34 cellular contexts compared by ENCODE assay signal in genomic region chr12:13120431-13120830, GRCh38. TPM values are rescaled to one million over a fixed set of nuclear protein-coding genes. Genes with fewer than 3 reads are reported as not detected.
"Had no signal": no experiment of that assay in that cellular context is flagged by ENCODE, and none has a peak within 500 bp of the region (broad histone marks: within the 10 kb centered on the region; RNA-seq: fewer than 3 reads in every experiment).

No MANE protein-coding gene starts in this region.

- H3K27me3 Mint-ChIP-seq: activated CD4-positive, alpha-beta T cell treated with anti-CD3 and anti-CD28 coated beads for 36 hours; activated T-cell treated with anti-CD3 and anti-CD28 coated beads, Interleukin-2, amount 50 U/mL, for 24 hours had no signal

- DNase-seq: activated CD4-positive, alpha-beta memory T cell treated with anti-CD3 and anti-CD28 coated beads for 36 hours; activated CD4-positive, alpha-beta T cell treated with anti-CD3 and anti-CD28 coated beads for 36 hours; activated CD4-positive, alpha-beta T cell treated with anti-CD3 and anti-CD28 coated beads, Interleukin-2, amount 10 ng/mL, durations not matched to agents 24 days and 14 days; activated CD4-positive, CD25-positive, alpha-beta regulatory T cell; activated CD4-positive, CD25-positive, alpha-beta regulatory T cell treated with anti-CD3 and anti-CD28 coated beads, Interleukin-2, amount 50 U/mL, for 72 hours; activated CD8-positive, alpha-beta memory T cell treated with anti-CD3 and anti-CD28 coated beads, Interleukin-2, amount 50 U/mL, for 48 hours; activated CD8-positive, alpha-beta T cell treated with anti-CD3 and anti-CD28 coated beads, Interleukin-2, amount 10 ng/mL, durations not matched to agents 7 days and 5 days; activated gamma-delta T cell; activated naive CD4-positive, alpha-beta T cell; activated naive CD4-positive, alpha-beta T cell treated with anti-CD3 and anti-CD28 coated beads, Interleukin-2, amount 10 ng/mL, durations not matched to agents 7 days and 5 days; activated naive CD8-positive, alpha-beta T cell treated with anti-CD3 and anti-CD28 coated beads, Interleukin-2, amount 10 ng/mL, durations not matched to agents 7 days and 5 days; activated T-cell treated with anti-CD3 and anti-CD28 coated beads for 4 hours; activated T-cell treated with anti-CD3 and anti-CD28 coated beads, Interleukin-2, amount 50 U/mL, for 24 hours; activated T-cell treated with anti-CD3 and anti-CD28 coated beads, Interleukin-2, amount 50 U/mL, for 72 hours; amniotic stem cell; anterior cingulate cortex; brain microvascular endothelial cell; dermis blood vessel endothelial cell; effector CD4-positive, alpha-beta T cell; effector memory CD8-positive, alpha-beta T cell; foreskin fibroblast; head of caudate nucleus; T-helper 2 cell had no signal

- H3K4me1 Mint-ChIP-seq: activated CD4-positive, alpha-beta T cell treated with anti-CD3 and anti-CD28 coated beads for 36 hours; activated CD4-positive, alpha-beta T cell treated with anti-CD3 and anti-CD28 coated beads, Interleukin-2, amount 10 ng/mL, durations not matched to agents 24 days and 14 days had no signal

- H3K36me3 ChIP-seq: brain microvascular endothelial cell had no signal

- H3K27ac ChIP-seq: brain microvascular endothelial cell had no signal

- ATAC-seq: activated CD4-positive, alpha-beta T cell treated with anti-CD3 and anti-CD28 coated beads for 36 hours; activated CD8-positive, alpha-beta T cell treated with anti-CD3 and anti-CD28 coated beads, Interleukin-2, amount 10 ng/mL, durations not matched to agents 7 days and 5 days; activated naive CD4-positive, alpha-beta T cell treated with anti-CD3 and anti-CD28 coated beads, Interleukin-2, amount 50 U/mL, for 72 hours; activated T-cell treated with anti-CD3 and anti-CD28 coated beads, Interleukin-2, amount 50 U/mL, for 72 hours; effector memory CD8-positive, alpha-beta T cell; esophagus mucosa had no signal

- H3K36me3 Mint-ChIP-seq: activated CD4-positive, alpha-beta memory T cell treated with anti-CD3 and anti-CD28 coated beads for 36 hours; activated naive CD4-positive, alpha-beta T cell treated with anti-CD3 and anti-CD28 coated beads, Interleukin-2, amount 50 U/mL, for 72 hours; activated naive CD8-positive, alpha-beta T cell treated with anti-CD3 and anti-CD28 coated beads, Interleukin-2, amount 10 ng/mL, durations not matched to agents 7 days and 5 days had no signal

- H3K27me3 ChIP-seq: brain microvascular endothelial cell had no signal

- H3K4me3 ChIP-seq: coronary artery had no signal

- H3K4me3 Mint-ChIP-seq: activated CD4-positive, alpha-beta memory T cell treated with anti-CD3 and anti-CD28 coated beads for 36 hours; activated CD4-positive, alpha-beta T cell treated with anti-CD3 and anti-CD28 coated beads for 36 hours; activated CD4-positive, alpha-beta T cell treated with anti-CD3 and anti-CD28 coated beads, Interleukin-2, amount 10 ng/mL, durations not matched to agents 24 days and 14 days; activated CD8-positive, alpha-beta T cell treated with anti-CD3 and anti-CD28 coated beads, Interleukin-2, amount 10 ng/mL, durations not matched to agents 7 days and 5 days; activated naive CD4-positive, alpha-beta T cell treated with anti-CD3 and anti-CD28 coated beads, Interleukin-2, amount 10 ng/mL, durations not matched to agents 7 days and 5 days; activated naive CD8-positive, alpha-beta T cell treated with anti-CD3 and anti-CD28 coated beads, Interleukin-2, amount 10 ng/mL, durations not matched to agents 7 days and 5 days; activated T-cell treated with anti-CD3 and anti-CD28 coated beads, Interleukin-2, amount 50 U/mL, for 24 hours; activated T-cell treated with anti-CD3 and anti-CD28 coated beads, Interleukin-2, amount 50 U/mL, for 72 hours; central memory CD8-positive, alpha-beta T cell; effector memory CD8-positive, alpha-beta T cell had no signal

- H3K27ac Mint-ChIP-seq: activated CD4-positive, alpha-beta memory T cell treated with anti-CD3 and anti-CD28 coated beads for 36 hours; activated CD4-positive, alpha-beta T cell treated with anti-CD3 and anti-CD28 coated beads for 36 hours; activated CD4-positive, alpha-beta T cell treated with anti-CD3 and anti-CD28 coated beads, Interleukin-2, amount 10 ng/mL, durations not matched to agents 24 days and 14 days; activated CD8-positive, alpha-beta T cell treated with anti-CD3 and anti-CD28 coated beads, Interleukin-2, amount 10 ng/mL, durations not matched to agents 7 days and 5 days; activated naive CD4-positive, alpha-beta T cell treated with anti-CD3 and anti-CD28 coated beads, Interleukin-2, amount 10 ng/mL, durations not matched to agents 7 days and 5 days; activated naive CD8-positive, alpha-beta T cell treated with anti-CD3 and anti-CD28 coated beads, Interleukin-2, amount 10 ng/mL, durations not matched to agents 7 days and 5 days; activated T-cell treated with anti-CD3 and anti-CD28 coated beads, Interleukin-2, amount 50 U/mL, for 24 hours; activated T-cell treated with anti-CD3 and anti-CD28 coated beads, Interleukin-2, amount 50 U/mL, for 72 hours had no signal

- H3K9me3 Mint-ChIP-seq: activated CD4-positive, alpha-beta memory T cell treated with anti-CD3 and anti-CD28 coated beads for 36 hours; activated CD4-positive, alpha-beta T cell treated with anti-CD3 and anti-CD28 coated beads, Interleukin-2, amount 10 ng/mL, durations not matched to agents 24 days and 14 days; activated naive CD4-positive, alpha-beta T cell treated with anti-CD3 and anti-CD28 coated beads, Interleukin-2, amount 10 ng/mL, durations not matched to agents 7 days and 5 days; activated naive CD4-positive, alpha-beta T cell treated with anti-CD3 and anti-CD28 coated beads, Interleukin-2, amount 50 U/mL, for 72 hours; activated naive CD8-positive, alpha-beta T cell treated with anti-CD3 and anti-CD28 coated beads, Interleukin-2, amount 10 ng/mL, durations not matched to agents 7 days and 5 days; activated T-cell treated with anti-CD3 and anti-CD28 coated beads, Interleukin-2, amount 50 U/mL, for 24 hours; activated T-cell treated with anti-CD3 and anti-CD28 coated beads, Interleukin-2, amount 50 U/mL, for 72 hours; central memory CD8-positive, alpha-beta T cell; effector memory CD8-positive, alpha-beta T cell had no signal

- FAIRE-seq: astrocyte, bronchial epithelial cell, endometrium, frontal cortex had no signal

RNA-seq across cellular contexts. Expression of gene GSG1, which starts 17.0 kb away (rescaled TPM):
- total RNA-seq: activated CD4-positive, alpha-beta memory T cell treated with anti-CD3 and anti-CD28 coated beads for 36 hours; activated CD4-positive, alpha-beta T cell treated with anti-CD3 and anti-CD28 coated beads for 36 hours; activated CD4-positive, alpha-beta T cell treated with anti-CD3 and anti-CD28 coated beads, Interleukin-2, amount 10 ng/mL, durations not matched to agents 24 days and 14 days; activated CD8-positive, alpha-beta T cell treated with anti-CD3 and anti-CD28 coated beads, Interleukin-2, amount 10 ng/mL, durations not matched to agents 7 days and 5 days; activated naive CD4-positive, alpha-beta T cell treated with anti-CD3 and anti-CD28 coated beads, Interleukin-2, amount 50 U/mL, for 72 hours; activated naive CD8-positive, alpha-beta T cell treated with anti-CD3 and anti-CD28 coated beads, Interleukin-2, amount 10 ng/mL, durations not matched to agents 7 days and 5 days; activated T-cell treated with anti-CD3 and anti-CD28 coated beads, Interleukin-2, amount 50 U/mL, for 72 hours; bronchial epithelial cell; cardiac septum; cerebellum; dermis blood vessel endothelial cell; esophagus mucosa; T-helper 1 cell treated with Interleukin-12 subunit alpha and Interleukin-12 subunit beta and Interleukin-4 antibody, amounts not matched to agents 30 ng/mL and 1 ng/mL, for 36 hours had no signal
